In genomic region chr17:7591596-7591995, GRCh38 we compare ENCODE assay signal across 23 cellular contexts. TPM values are rescaled to one million over a fixed set of nuclear protein-coding genes. Genes with fewer than 3 reads are reported as not detected.
DNase-seq lines count a peak whose midpoint lies in the region; ATAC-seq, FAIRE-seq and TF ChIP-seq lines count a peak whose summit lies in the region.
"Had no signal": no experiment of that assay in that cellular context is flagged by ENCODE, and none has a peak within 500 bp of the region (broad histone marks: within the 10 kb centered on the region; RNA-seq: fewer than 3 reads in every experiment).

No MANE protein-coding gene starts in this region.

- DNase-seq in GM12891 (ENCODE audit: insufficient read length, low spot score) (no peak), nephron progenitor cell (no peak), Kasumi-1 (lab: John Stamatoyannopoulos, UW) (no peak), aorta (no peak)
- no peak for DNase-seq in effector memory CD8-positive, alpha-beta T cell
- DNase-seq: activated CD4-positive, CD25-positive, alpha-beta regulatory T cell; activated CD8-positive, alpha-beta memory T cell treated with anti-CD3 and anti-CD28 coated beads for 24 hours; amniotic stem cell; CD8-positive, alpha-beta T cell; cerebellar nuclear complex; left lung; MV-4-11; NCI-H2029 treated with DMSO at 0.1 percent for 48 hours; NCI-H510A; pancreas; SHP77 treated with DMSO at 0.1 percent for 48 hours; sigmoid colon; T-helper 2 cell had no signal

- H3K9me3 ChIP-seq in HUES6 (ENCODE audit: control insufficient read depth, insufficient read depth, low read depth, low read length) (no peaks in the 10 kb centered on the region), aorta (ENCODE audit: control insufficient read depth, low read length) (no peaks in the 10 kb centered on the region)
- H3K9me3 ChIP-seq: left lung, pancreas, sigmoid colon had no signal

- peaks cover 32% of the 10 kb centered on the region for H3K4me1 Mint-ChIP-seq in dendritic cell treated with granulocyte-macrophage colony-stimulating factor and Interleukin-4, amounts not matched to agents 40 ng/mL and 50 ng/mL, for 4 days (ENCODE audit: low read depth)
- H3K4me1 Mint-ChIP-seq in nephron progenitor cell, result peaks cover 32% of the 10 kb centered on the region
- H3K4me1 Mint-ChIP-seq in effector memory CD8-positive, alpha-beta T cell (ENCODE audit: low read depth in 2 of 2), result peaks cover 0 to 3% of the 10 kb centered on the region in 2 donors

- ATAC-seq in effector memory CD8-positive, alpha-beta T cell (replicated peaks), result no peak
- no peak for ATAC-seq in aorta (ENCODE audit: low FRiP score)
- ATAC-seq in HG02973 (IDR thresholded peaks at IDR 0.05; ENCODE audit: unreplicated experiment), result no peak
- ATAC-seq: CD8-positive, alpha-beta T cell; left lung; pancreas had no signal

- WGBS in aorta, 2 donors, result 83 to 86% methylated on average over 5 of the region's 5 CpGs

- peaks cover 65% of the 10 kb centered on the region for H3K36me3 ChIP-seq in HUES6 (ENCODE audit: control insufficient read depth, insufficient read depth, low read length)
- H3K36me3 ChIP-seq in aorta (ENCODE audit: control insufficient read depth in 1 of 2, insufficient read depth in 2 of 2, low read length in 1 of 2), result peaks cover 11 to 22% of the 10 kb centered on the region in 2 donors

- TF ChIP-seq POLR2A in GM12891 (IDR thresholded peaks at IDR 0.05; ENCODE audit: low read depth, low read length), result peak; percentile 59; the same call in 1 of the 2 replicates

- H3K4me1 ChIP-seq in HUES6 (ENCODE audit: control insufficient read depth, insufficient read depth, low read length), result peaks cover 26% of the 10 kb centered on the region
- no peaks in the 10 kb centered on the region for H3K4me1 ChIP-seq in aorta (ENCODE audit: control insufficient read depth in 1 of 2, insufficient read depth in 2 of 2, low read length in 2 of 2)

- H3K4me3 ChIP-seq in HUES6 (ENCODE audit: low read depth, low read length) (no peak overlapping the region), aorta (ENCODE audit: low read length in 2 of 2) (no peak overlapping the region)
- H3K4me3 ChIP-seq: left lung, pancreas, sigmoid colon had no signal

- peak overlapping the region; percentile 93; the same call in 1 of the 2 replicates for H3K27ac ChIP-seq in HUES6 (ENCODE audit: low read depth, low read length)
- no peak overlapping the region for H3K27ac ChIP-seq in aorta (ENCODE audit: low read depth in 1 of 2, low read length in 2 of 2)
- H3K27ac ChIP-seq: pancreas, sigmoid colon had no signal

- H3K36me3 Mint-ChIP-seq in dendritic cell treated with granulocyte-macrophage colony-stimulating factor and Interleukin-4, amounts not matched to agents 40 ng/mL and 50 ng/mL, for 4 days (ENCODE audit: low read depth), result peaks cover 94% of the 10 kb centered on the region
- H3K36me3 Mint-ChIP-seq in nephron progenitor cell (ENCODE audit: low read depth), result peaks cover 51% of the 10 kb centered on the region
- H3K36me3 Mint-ChIP-seq in effector memory CD8-positive, alpha-beta T cell (ENCODE audit: insufficient read depth), result peaks cover 59% of the 10 kb centered on the region

- H3K27ac Mint-ChIP-seq in dendritic cell treated with granulocyte-macrophage colony-stimulating factor and Interleukin-4, amounts not matched to agents 40 ng/mL and 50 ng/mL, for 4 days, result peak overlapping the region; percentile 18
- H3K27ac Mint-ChIP-seq in nephron progenitor cell, result peak overlapping the region; percentile 30
- H3K27ac Mint-ChIP-seq in effector memory CD8-positive, alpha-beta T cell, result peak overlapping the region in 1 of 2 donors; percentile 66
- H3K27ac Mint-ChIP-seq: CD8-positive, alpha-beta T cell had no signal

- FAIRE-seq in GM12891 (lab: Jason Lieb, UNC), result no peak
- FAIRE-seq: frontal cortex, pancreas had no signal

- H3K4me3 Mint-ChIP-seq in dendritic cell treated with granulocyte-macrophage colony-stimulating factor and Interleukin-4, amounts not matched to agents 40 ng/mL and 50 ng/mL, for 4 days, result no peak overlapping the region
- H3K4me3 Mint-ChIP-seq in nephron progenitor cell, result no peak overlapping the region
- H3K4me3 Mint-ChIP-seq in effector memory CD8-positive, alpha-beta T cell, result no peak overlapping the region
- H3K4me3 Mint-ChIP-seq: CD8-positive, alpha-beta T cell had no signal

- intact Hi-C loops in dendritic cell treated with granulocyte-macrophage colony-stimulating factor and Interleukin-4, amounts not matched to agents 40 ng/mL and 50 ng/mL, for 4 days (cut with micrococcal nuclease), result no loop called here
- intact Hi-C loops in aorta (cut with DNase I), result loop anchor here in 1 of 2 donors (2.0 kb wide), 1 partner anchor 79 kb away; no protein-coding TSS in a partner anchor

- no peaks in the 10 kb centered on the region for H3K9me3 Mint-ChIP-seq in dendritic cell treated with granulocyte-macrophage colony-stimulating factor and Interleukin-4, amounts not matched to agents 40 ng/mL and 50 ng/mL, for 4 days
- no peaks in the 10 kb centered on the region for H3K9me3 Mint-ChIP-seq in nephron progenitor cell
- no peaks in the 10 kb centered on the region for H3K9me3 Mint-ChIP-seq in effector memory CD8-positive, alpha-beta T cell
- H3K9me3 Mint-ChIP-seq: activated T-helper 2 cell treated with anti-CD3 and anti-CD28 coated beads, Interferon-gamma antibody, Interleukin-2, Interleukin-4, amounts not matched to agents 10 μg/mL and 5 μg/mL and 100 μg/mL, durations not matched to agents 14 hours and 24 hours and 36 hours; CD8-positive, alpha-beta T cell had no signal

- TF ChIP-seq CTCF in nephron progenitor cell (IDR thresholded peaks at IDR 0.05), result no peak

- H3K27me3 Mint-ChIP-seq in dendritic cell treated with granulocyte-macrophage colony-stimulating factor and Interleukin-4, amounts not matched to agents 40 ng/mL and 50 ng/mL, for 4 days, result no peaks in the 10 kb centered on the region
- no peaks in the 10 kb centered on the region for H3K27me3 Mint-ChIP-seq in nephron progenitor cell (ENCODE audit: low read depth, poor library complexity)
- no peaks in the 10 kb centered on the region for H3K27me3 Mint-ChIP-seq in effector memory CD8-positive, alpha-beta T cell

- H3K27me3 ChIP-seq in HUES6 (ENCODE audit: control insufficient read depth, insufficient read depth, low read length), result no peaks in the 10 kb centered on the region
- no peaks in the 10 kb centered on the region for H3K27me3 ChIP-seq in aorta (ENCODE audit: control insufficient read depth in 1 of 2, insufficient read depth in 2 of 2, low read length in 1 of 2)
- H3K27me3 ChIP-seq: left lung, pancreas, sigmoid colon had no signal

- H3K9ac ChIP-seq in HUES6 (ENCODE audit: low read length), result peak overlapping the region; percentile 78

TF ChIP-seq in GM12891, 5 proteins besides CTCF, POLR2A, EP300 and RAD21:
- TF ChIP-seq TAF1 (IDR thresholded peaks at IDR 0.05; ENCODE audit: low read depth, low read length) (no peak), POU2F2 (IDR thresholded peaks at IDR 0.05; ENCODE audit: low read depth, low read length) (peak; percentile 22; the same call in 1 of the 2 replicates), POLR2AphosphoS5 (IDR thresholded peaks at IDR 0.05; ENCODE audit: low read depth, low read length) (no peak), PAX5 (IDR thresholded peaks at IDR 0.05; ENCODE audit: insufficient read depth, low read length, severe bottlenecking) (no peak)

RNA-seq across cellular contexts. Expression of gene SOX15, which starts 1.7 kb away (rescaled TPM):
- 1.0 TPM for polyA plus RNA-seq in GM12891 (2012; ENCODE audit: low read depth, missing spikeins)
- 1 to 10 TPM; 1.1 to 2.4 TPM for total RNA-seq in aorta
- polyA plus RNA-seq in aorta, result 1 to 10 TPM in 1 of 2 donors, under 1 TPM in 1; 0.50 to 2.8 TPM
- total RNA-seq: CD8-positive, alpha-beta T cell had no signal

RNA-seq across cellular contexts. Expression of gene MPDU1, which starts 7.9 kb away (rescaled TPM):
- polyA plus RNA-seq in GM12891 (2012; ENCODE audit: low read depth, missing spikeins), result 46.6 TPM
- total RNA-seq in aorta, result 10 to 100 TPM; 21.4 to 24.7 TPM
- polyA plus RNA-seq in aorta, result 10 to 100 TPM; 12.0 to 20.8 TPM

RNA-seq across cellular contexts. Expression of gene CD68, which starts 12.2 kb away (rescaled TPM):
- polyA plus RNA-seq in GM12891 (2012; ENCODE audit: low read depth, missing spikeins), result 6.6 TPM
- total RNA-seq in aorta, result 100 to 1,000 TPM; 111 to 112 TPM
- 100 to 1,000 TPM in 1 of 2 donors, 10 to 100 TPM in 1; 55.3 to 111 TPM for polyA plus RNA-seq in aorta

RNA-seq across cellular contexts. Expression of gene FXR2, which starts 23.1 kb away (rescaled TPM):
- polyA plus RNA-seq in GM12891 (2012; ENCODE audit: low read depth, missing spikeins), result 16.0 TPM
- 10 to 100 TPM; 25.3 to 31.1 TPM for total RNA-seq in aorta
- 10 to 100 TPM; 21.2 to 36.5 TPM for polyA plus RNA-seq in aorta

RNA-seq across cellular contexts. Expression of gene SENP3, which starts 29.9 kb away (rescaled TPM):
- polyA plus RNA-seq in GM12891 (2012; ENCODE audit: low read depth, missing spikeins), result 34.7 TPM
- 10 to 100 TPM; 36.2 to 38.3 TPM for total RNA-seq in aorta
- polyA plus RNA-seq in aorta, result 10 to 100 TPM; 48.4 to 75.1 TPM
